Comparison of ENCODE assay signal across 32 cellular contexts in genomic region chr16:2828876-2829430, GRCh38. TPM values are rescaled to one million over a fixed set of nuclear protein-coding genes. Genes with fewer than 3 reads are reported as not detected.
"Had no signal": no experiment of that assay in that cellular context is flagged by ENCODE, and none has a peak within 500 bp of the region (broad histone marks: within the 10 kb centered on the region; RNA-seq: fewer than 3 reads in every experiment).

No MANE protein-coding gene starts in this region.

- H3K9me3 ChIP-seq: body of pancreas, heart right ventricle, psoas muscle, right atrium auricular region had no signal

- ATAC-seq: activated CD4-positive, alpha-beta T cell treated with anti-CD3 and anti-CD28 coated beads for 36 hours; activated naive CD8-positive, alpha-beta T cell treated with anti-CD3 and anti-CD28 coated beads, Interleukin-2, amount 50 U/mL, for 24 hours; activated T-cell treated with anti-CD3 and anti-CD28 coated beads, Interleukin-2, amount 50 U/mL, for 4 hours; left cardiac atrium; psoas muscle had no signal

- H3K27me3 ChIP-seq: body of pancreas, cardiac muscle cell, right atrium auricular region had no signal

- H3K4me3 ChIP-seq: body of pancreas, cardiac muscle cell, heart right ventricle, psoas muscle, right atrium auricular region had no signal

- H3K4me1 ChIP-seq: body of pancreas, psoas muscle, right atrium auricular region had no signal

- H3K27ac ChIP-seq: body of pancreas, cardiac muscle cell, heart right ventricle, psoas muscle, right atrium auricular region had no signal

- DNase-seq: activated B cell treated with CpG ODN at 0.5 μM for 24 hours; activated CD4-positive, alpha-beta T cell treated with anti-CD3 and anti-CD28 coated beads for 36 hours; activated CD4-positive, alpha-beta T cell treated with anti-CD3 and anti-CD28 coated beads, Interleukin-2, amount 50 U/mL, for 4 hours; activated CD8-positive, alpha-beta memory T cell treated with anti-CD3 and anti-CD28 coated beads, Interleukin-2, amount 50 U/mL, for 48 hours; activated naive CD4-positive, alpha-beta T cell treated with anti-CD3 and anti-CD28 coated beads, Interleukin-2, amount 50 U/mL, for 16 hours; activated naive CD8-positive, alpha-beta T cell treated with anti-CD3 and anti-CD28 coated beads, Interleukin-2, amount 50 U/mL, for 24 hours; activated T-cell treated with anti-CD3 and anti-CD28 coated beads, Interleukin-2, amount 50 U/mL, for 4 hours; body of pancreas; dermis blood vessel endothelial cell; effector CD8-positive, alpha-beta T cell; erythroblast; foreskin fibroblast; heart right ventricle; islet precursor cell; left cardiac atrium; occipital lobe; stimulated activated CD4-positive, alpha-beta T cell treated with anti-CD3 and anti-CD28 coated beads, Interleukin-12 subunit alpha, Interleukin-12 subunit beta, amount 100 ng/mL, for 4 hours; stimulated activated CD4-positive, alpha-beta T cell treated with anti-CD3 and anti-CD28 coated beads, Interleukin-4, amount 100 ng/mL, for 4 hours; stimulated activated naive CD8-positive, alpha-beta T cell treated with anti-CD3 and anti-CD28 coated beads, Interleukin-15, Interleukin-2, amounts not matched to agents 100 U/mL and 50 U/mL, for 24 hours; T-helper 9 cell had no signal

- H3K36me3 ChIP-seq: cardiac muscle cell, heart right ventricle, right atrium auricular region had no signal

RNA-seq across cellular contexts. Expression of gene ZG16B, which starts 1.1 kb away (rescaled TPM):
- total RNA-seq: body of pancreas, cardiac muscle cell, fibroblast of lung, psoas muscle had no signal
- polyA plus RNA-seq: cardiac muscle cell, fibroblast of lung, neural cell had no signal

RNA-seq across cellular contexts. Expression of gene PRSS21, which starts 11.9 kb away (rescaled TPM):
- total RNA-seq: cardiac muscle cell, left cardiac atrium, mononuclear cell, occipital lobe, psoas muscle, right atrium auricular region, urinary bladder had no signal
- polyA plus RNA-seq: cardiac muscle cell, heart right ventricle, neural cell had no signal

RNA-seq across cellular contexts. Expression of gene PRSS22, which starts 29.0 kb away (rescaled TPM):
- total RNA-seq: activated B cell treated with CpG ODN at 0.5 μM for 24 hours; activated CD4-positive, alpha-beta T cell treated with anti-CD3 and anti-CD28 coated beads for 36 hours; activated CD8-positive, alpha-beta memory T cell treated with anti-CD3 and anti-CD28 coated beads for 36 hours; cardiac muscle cell; dermis blood vessel endothelial cell; left cardiac atrium; occipital lobe; right atrium auricular region; T-helper 1 cell treated with Interleukin-12 subunit alpha and Interleukin-12 subunit beta and Interleukin-4 antibody, amounts not matched to agents 30 ng/mL and 1 ng/mL, for 36 hours had no signal
- polyA plus RNA-seq: cardiac muscle cell, fibroblast of lung, heart right ventricle, neural cell had no signal

RNA-seq across cellular contexts. Expression of gene PRSS41, which starts 30.7 kb away (rescaled TPM):
- total RNA-seq: activated B cell treated with CpG ODN at 0.5 μM for 24 hours; activated CD4-positive, alpha-beta T cell treated with anti-CD3 and anti-CD28 coated beads for 36 hours; activated CD8-positive, alpha-beta memory T cell treated with anti-CD3 and anti-CD28 coated beads for 36 hours; activated T-cell treated with anti-CD3 and anti-CD28 coated beads, Interleukin-2, amount 50 U/mL, for 4 hours; body of pancreas; cardiac muscle cell; dermis blood vessel endothelial cell; fibroblast of lung; heart right ventricle; left cardiac atrium; liver; mononuclear cell; occipital lobe; psoas muscle; right atrium auricular region; subcutaneous adipose tissue; T-helper 1 cell treated with Interleukin-12 subunit alpha and Interleukin-12 subunit beta and Interleukin-4 antibody, amounts not matched to agents 30 ng/mL and 1 ng/mL, for 36 hours; urinary bladder had no signal
- polyA plus RNA-seq: cardiac muscle cell, fibroblast of lung, heart right ventricle, liver, neural cell, psoas muscle, thymus, urinary bladder had no signal

RNA-seq across cellular contexts. Expression of gene PRSS33, which starts 41.6 kb away (rescaled TPM):
- total RNA-seq: activated B cell treated with CpG ODN at 0.5 μM for 24 hours; activated CD4-positive, alpha-beta T cell treated with anti-CD3 and anti-CD28 coated beads for 36 hours; body of pancreas; cardiac muscle cell; dermis blood vessel endothelial cell; fibroblast of lung; left cardiac atrium; liver; mononuclear cell; occipital lobe; psoas muscle; right atrium auricular region; subcutaneous adipose tissue; T-helper 1 cell treated with Interleukin-12 subunit alpha and Interleukin-12 subunit beta and Interleukin-4 antibody, amounts not matched to agents 30 ng/mL and 1 ng/mL, for 36 hours; urinary bladder had no signal
- polyA plus RNA-seq: cardiac muscle cell, fibroblast of lung, heart right ventricle, liver, neural cell, psoas muscle, urinary bladder had no signal
